21 cellular contexts compared by ENCODE assay signal in the genomic region with DNA sequence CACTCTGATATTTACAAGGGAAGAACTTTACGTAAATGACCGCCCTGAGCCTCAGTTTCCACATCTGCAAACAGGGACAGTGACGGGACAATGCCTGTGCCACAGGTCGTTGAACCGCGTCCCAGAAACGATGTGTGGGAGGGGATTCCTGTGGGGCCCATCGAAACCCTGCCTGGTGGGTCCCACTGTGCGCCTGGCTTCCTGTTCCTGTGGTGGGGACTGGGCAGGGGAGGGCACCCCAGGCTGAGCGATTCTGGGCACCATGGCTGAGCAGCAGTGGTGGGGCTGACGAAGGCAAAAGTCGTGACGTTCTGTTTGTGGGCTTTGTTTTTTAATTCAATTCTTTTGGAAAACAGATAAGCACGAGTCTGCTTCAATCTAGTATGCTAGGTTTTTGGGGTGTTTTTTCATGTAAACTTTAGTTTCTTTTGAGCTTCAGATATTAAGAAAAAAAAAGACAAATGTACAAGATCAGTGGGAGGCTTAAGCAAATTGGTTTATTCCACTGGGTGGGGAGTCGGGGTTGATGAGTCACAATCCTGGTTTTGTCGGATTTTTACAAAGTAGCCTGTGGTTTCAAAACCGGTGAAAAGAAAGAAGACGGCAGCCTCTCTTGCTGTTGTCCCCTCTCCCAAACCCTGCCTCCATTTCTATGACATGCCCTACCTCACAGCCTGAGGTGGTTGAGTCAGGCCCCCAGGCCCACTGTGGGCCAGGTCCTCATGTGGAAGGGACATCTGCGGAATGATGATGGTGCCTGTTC. TPM values are rescaled to one million over a fixed set of nuclear protein-coding genes. Genes with fewer than 3 reads are reported as not detected.
A peak's percentile ranks its signal among the peaks of the same experiment; 100 is the strongest.
DNase-seq lines count a peak whose midpoint lies in the region; ATAC-seq, FAIRE-seq and TF ChIP-seq lines count a peak whose summit lies in the region.
"Had no signal": no experiment of that assay in that cellular context is flagged by ENCODE, and none has a peak within 500 bp of the region (broad histone marks: within the 10 kb centered on the region; RNA-seq: fewer than 3 reads in every experiment).

No MANE protein-coding gene starts in this region.

- TF ChIP-seq CTCF in PC-3 (conservative IDR thresholded peaks at IDR 0.05; ENCODE audit: low read depth, low read length) (no peak), astrocyte (IDR thresholded peaks at IDR 0.05; ENCODE audit: insufficient read depth, low read depth, low read length) (no peak), mucosa of descending colon (IDR thresholded peaks at IDR 0.05) (no peak)

- H3K4me2 ChIP-seq in PC-3 (ENCODE audit: low read length) (no peak overlapping the region), astrocyte (ENCODE audit: low read length) (peak overlapping the region; percentile 59)

- H3K36me3 ChIP-seq in PC-3 (ENCODE audit: low read depth, low read length): no peaks in the 10 kb centered on the region
- H3K36me3 ChIP-seq in astrocyte (ENCODE audit: insufficient read depth, low read length): no peaks in the 10 kb centered on the region
- H3K36me3 ChIP-seq in mucosa of descending colon (ENCODE audit: low read depth): no peaks in the 10 kb centered on the region
- H3K36me3 ChIP-seq: brain microvascular endothelial cell had no signal

- peaks cover 15% of the 10 kb centered on the region for H3K27me3 Mint-ChIP-seq in astrocyte (ENCODE audit: low read depth, unreplicated experiment)

- peaks cover 14% of the 10 kb centered on the region for H3K4me1 Mint-ChIP-seq in astrocyte (ENCODE audit: low read depth, unreplicated experiment)
- H3K4me1 Mint-ChIP-seq: activated CD4-positive, alpha-beta T cell treated with anti-CD3 and anti-CD28 coated beads, Interleukin-2, amount 10 ng/mL, durations not matched to agents 24 days and 14 days; IgD-negative memory B cell had no signal

- intact Hi-C loops in PC-3 (cut with micrococcal nuclease): no loop called here
- intact Hi-C loops in mucosa of descending colon (cut with DNase I, micrococcal nuclease): no loop called here

- H3K4me3 Mint-ChIP-seq in astrocyte (ENCODE audit: unreplicated experiment): no peak overlapping the region
- H3K4me3 Mint-ChIP-seq: activated CD4-positive, alpha-beta T cell treated with anti-CD3 and anti-CD28 coated beads, Interleukin-2, amount 10 ng/mL, durations not matched to agents 24 days and 14 days; CD4-positive, alpha-beta T cell; IgD-negative memory B cell had no signal

- H2AFZ ChIP-seq in PC-3 (ENCODE audit: low read length) (no peak overlapping the region), astrocyte (ENCODE audit: low read depth, low read length) (no peak overlapping the region)

- H3K4me3 ChIP-seq in PC-3 (ENCODE audit: low read length) (no peak overlapping the region), astrocyte (ENCODE audit: insufficient read depth, low read depth, low read length) (no peak overlapping the region), mucosa of descending colon (no peak overlapping the region)
- H3K4me3 ChIP-seq: dorsolateral prefrontal cortex had no signal

- CTCF ChIA-PET in PC-3 (lab: Charles Lee): no interaction called here

- BruUV-seq in PC-3 (replicated peaks; lab: Mats Ljungman, UMichigan): no TSS peak

- H3K9ac ChIP-seq in PC-3 (ENCODE audit: low read length) (no peak overlapping the region), astrocyte (ENCODE audit: low read length) (no peak overlapping the region)

- no peak for FAIRE-seq in astrocyte (lab: Jason Lieb, UNC)

- H3K9me3 Mint-ChIP-seq in astrocyte (ENCODE audit: unreplicated experiment): no peaks in the 10 kb centered on the region
- H3K9me3 Mint-ChIP-seq: activated CD4-positive, alpha-beta T cell treated with anti-CD3 and anti-CD28 coated beads, Interleukin-2, amount 10 ng/mL, durations not matched to agents 24 days and 14 days; CD4-positive, alpha-beta T cell had no signal

- H3K36me3 Mint-ChIP-seq in astrocyte (ENCODE audit: low read depth, unreplicated experiment): peaks cover 4% of the 10 kb centered on the region
- H3K36me3 Mint-ChIP-seq: IgD-negative memory B cell had no signal

- H3K4me1 ChIP-seq in PC-3 (ENCODE audit: insufficient read depth, low read length): no peaks in the 10 kb centered on the region
- peaks cover 16% of the 10 kb centered on the region for H3K4me1 ChIP-seq in astrocyte (ENCODE audit: insufficient read depth, low read length)
- H3K4me1 ChIP-seq in mucosa of descending colon (ENCODE audit: low read depth): no peaks in the 10 kb centered on the region

- H3F3A ChIP-seq in PC-3 (ENCODE audit: low read length, unreplicated experiment): no peaks in the 10 kb centered on the region

- H3K9me3 ChIP-seq in PC-3 (ENCODE audit: low read length): no peaks in the 10 kb centered on the region
- H3K9me3 ChIP-seq in astrocyte (ENCODE audit: insufficient read depth, low read depth, low read length): no peaks in the 10 kb centered on the region
- H3K9me3 ChIP-seq in mucosa of descending colon: no peaks in the 10 kb centered on the region

- peak overlapping the region; percentile 34 for H3K27ac Mint-ChIP-seq in astrocyte (ENCODE audit: unreplicated experiment)
- H3K27ac Mint-ChIP-seq: activated CD4-positive, alpha-beta T cell treated with anti-CD3 and anti-CD28 coated beads, Interleukin-2, amount 10 ng/mL, durations not matched to agents 24 days and 14 days; CD4-positive, alpha-beta T cell; IgD-negative memory B cell had no signal

- H3K9me2 ChIP-seq in PC-3 (replicated peaks; ENCODE audit: low read length): no peaks in the 10 kb centered on the region

- H3K79me2 ChIP-seq in PC-3 (ENCODE audit: low read length) (no peaks in the 10 kb centered on the region), astrocyte (ENCODE audit: insufficient read depth, low read length) (no peaks in the 10 kb centered on the region)

- DNase-seq in activated CD4-positive, alpha-beta T cell treated with anti-CD3 and anti-CD28 coated beads, Interleukin-2, amount 50 U/mL, for 48 hours: peak; percentile 15 to 26
- no peak for DNase-seq in activated CD4-positive, alpha-beta T cell treated with anti-CD3 and anti-CD28 coated beads, Interleukin-2, amount 50 U/mL, for 4 hours
- peak; percentile 19 for DNase-seq in PC-3
- peak; percentile 61 for DNase-seq in astrocyte (ENCODE audit: low read depth)
- DNase-seq in stimulated activated CD8-positive, alpha-beta memory T cell treated with anti-CD3 and anti-CD28 coated beads, Interleukin-7, amount 100 ng/mL, for 48 hours (ENCODE audit: extremely low read depth in 1 of 2, low read depth in 1 of 2): peak; percentile 35 to 49
- DNase-seq in AML-193 (lab: John Stamatoyannopoulos, UW): no peak
- DNase-seq in mucosa of descending colon: no peak
- DNase-seq: 8988T; activated CD4-positive, alpha-beta T cell treated with anti-CD3 and anti-CD28 coated beads, Interleukin-2, amount 10 ng/mL, durations not matched to agents 24 days and 14 days; brain microvascular endothelial cell; CD4-positive, alpha-beta T cell; dorsolateral prefrontal cortex; hippocampal formation; midbrain; NCI-H226; NK-92 treated with Interleukin-12 subunit alpha and Interleukin-12 subunit beta, amount 100 ng/mL, for 24 hours; right cardiac atrium; SHP77 treated with DMSO at 0.1 percent for 48 hours; stimulated activated CD4-positive, alpha-beta T cell treated with anti-CD3 and anti-CD28 coated beads, Interleukin-2, amount 100 ng/mL, for 24 hours had no signal

- H3K27ac ChIP-seq in PC-3 (ENCODE audit: low read length) (no peak overlapping the region), astrocyte (ENCODE audit: low read depth, low read length) (no peak overlapping the region)
- H3K27ac ChIP-seq: brain microvascular endothelial cell, dorsolateral prefrontal cortex had no signal

- H3K27me3 ChIP-seq in PC-3 (ENCODE audit: low read length) (peaks cover 96% of the 10 kb centered on the region), astrocyte (ENCODE audit: insufficient read depth, low read length) (peaks cover 17% of the 10 kb centered on the region)
- H3K27me3 ChIP-seq: brain microvascular endothelial cell had no signal

- H4K20me1 ChIP-seq in PC-3 (ENCODE audit: low read length): no peaks in the 10 kb centered on the region
- H4K20me1 ChIP-seq in astrocyte (ENCODE audit: insufficient read depth, low read length): no peaks in the 10 kb centered on the region

- ATAC-seq in PC-3 (no peak), GM18498 (IDR thresholded peaks at IDR 0.05; ENCODE audit: unreplicated experiment) (no peak), mucosa of descending colon (no peak)
- ATAC-seq: right cardiac atrium had no signal

- POLR2A ChIA-PET in PC-3 (lab: Charles Lee; ENCODE audit: unreplicated experiment): no interaction called here

RNA-seq across cellular contexts. Expression of gene GNAS-AS1, which starts 40.4 kb away (rescaled TPM):
- total RNA-seq in PC-3 (2014; rRNA removed): 0.11 TPM in 1 of 2 replicates, not detected in the other
- total RNA-seq in astrocyte: 2.8 and 3.8 TPM in 2 replicates
- 1 to 10 TPM in 2 of 3 donors, under 1 TPM in 1; 0.54 to 1.4 (median 1.0) TPM for total RNA-seq in mucosa of descending colon
- total RNA-seq: CD4-positive, alpha-beta T cell had no signal

RNA-seq across cellular contexts. Expression of gene GNAS, which starts 42.2 kb away (rescaled TPM):
- total RNA-seq in PC-3 (2014; rRNA removed): 694 and 822 TPM in 2 replicates
- 1,937 and 2,003 TPM in 2 replicates for total RNA-seq in astrocyte
- 100 to 1,000 TPM; 583 to 659 (median 632) TPM for total RNA-seq in mucosa of descending colon

Comparison
In these comparisons a context has a peak if more than half of its experiments do, and no peak if none do; other contexts are left out.
1. DNase-seq: peak in activated CD4-positive, alpha-beta T cell treated with anti-CD3 and anti-CD28 coated beads, Interleukin-2, amount 50 U/mL, for 48 hours (2 of 2), PC-3 (single experiment), astrocyte (single experiment) and stimulated activated CD8-positive, alpha-beta memory T cell treated with anti-CD3 and anti-CD28 coated beads, Interleukin-7, amount 100 ng/mL, for 48 hours (2 of 2); none in activated CD4-positive, alpha-beta T cell treated with anti-CD3 and anti-CD28 coated beads, Interleukin-2, amount 50 U/mL, for 4 hours (0 of 2), AML-193 (0 of 2) and mucosa of descending colon (0 of 3).